Comparison of ENCODE assay signal across 9 cellular contexts in genomic region chr22:37896181-37896592, GRCh38. TPM values are rescaled to one million over a fixed set of nuclear protein-coding genes. Genes with fewer than 3 reads are reported as not detected.
A peak's percentile ranks its signal among the peaks of the same experiment; 100 is the strongest.
DNase-seq lines count a peak whose midpoint lies in the region; ATAC-seq and TF ChIP-seq lines count a peak whose summit lies in the region.
"Had no signal": no experiment of that assay in that cellular context is flagged by ENCODE, and none has a peak within 500 bp of the region (broad histone marks: within the 10 kb centered on the region; RNA-seq: fewer than 3 reads in every experiment).

No MANE protein-coding gene starts in this region.

- H3K9me3 Mint-ChIP-seq in activated naive CD4-positive, alpha-beta T cell treated with anti-CD3 and anti-CD28 coated beads, Interleukin-2, amount 50 U/mL, for 72 hours, result no peaks in the 10 kb centered on the region

- no peaks in the 10 kb centered on the region for H3K27me3 ChIP-seq in lower lobe of right lung (ENCODE audit: low read depth)

- H3K9me3 ChIP-seq in KOPT-K1 (ENCODE audit: insufficient read depth, low read length, poor library complexity, severe bottlenecking), result no peaks in the 10 kb centered on the region
- no peaks in the 10 kb centered on the region for H3K9me3 ChIP-seq in lower lobe of right lung

- peaks cover 64% of the 10 kb centered on the region for H3K4me1 ChIP-seq in lower lobe of right lung

- peak; percentile 89 to 94 for ATAC-seq in activated naive CD4-positive, alpha-beta T cell treated with anti-CD3 and anti-CD28 coated beads, Interleukin-2, amount 50 U/mL, for 72 hours
- ATAC-seq in lower lobe of right lung, result peak; percentile 43 to 55
- no peak for ATAC-seq in HG03025 (IDR thresholded peaks at IDR 0.05; ENCODE audit: low FRiP score, unreplicated experiment)
- ATAC-seq in HG03039 (IDR thresholded peaks at IDR 0.05; ENCODE audit: unreplicated experiment), result no peak

- peak overlapping the region; percentile 88 to 93 for H3K27ac Mint-ChIP-seq in activated naive CD4-positive, alpha-beta T cell treated with anti-CD3 and anti-CD28 coated beads, Interleukin-2, amount 50 U/mL, for 72 hours

- H3K36me3 Mint-ChIP-seq in activated naive CD4-positive, alpha-beta T cell treated with anti-CD3 and anti-CD28 coated beads, Interleukin-2, amount 50 U/mL, for 72 hours, result peaks cover 0 to 4% of the 10 kb centered on the region in 2 donors

- H3K36me3 ChIP-seq in KOPT-K1 (ENCODE audit: insufficient read depth, low read length) (peaks cover 26% of the 10 kb centered on the region), lower lobe of right lung (peaks cover 4% of the 10 kb centered on the region)

- intact Hi-C loops in lower lobe of right lung (cut with DNase I), result no loop called here

- no peak for TF ChIP-seq CTCF in lower lobe of right lung (IDR thresholded peaks at IDR 0.05)

- DNase-seq in activated gamma-delta T cell treated with Interleukin-2 at 50 U/mL for 16 hours (peak; percentile 47), activated gamma-delta T cell (lab: John Stamatoyannopoulos, UW) (no peak), lower lobe of right lung (no peak), NCI-H524 (lab: John Stamatoyannopoulos, UW) (no peak)
- DNase-seq in activated naive CD4-positive, alpha-beta T cell treated with anti-CD3 and anti-CD28 coated beads, Interleukin-2, amount 50 U/mL, for 72 hours (ENCODE audit: low spot score in 2 of 2), result peak in 1 of 2 donors; percentile 40

- H3K4me3 ChIP-seq in lower lobe of right lung, result no peak overlapping the region

- H3K27ac ChIP-seq in KOPT-K1 (ENCODE audit: low read depth, low read length, poor library complexity, severe bottlenecking) (peak overlapping the region; percentile 71), lower lobe of right lung (peak overlapping the region; percentile 66)
- H3K27ac ChIP-seq: C4-2B had no signal

RNA-seq across cellular contexts. Expression of gene MICALL1, which starts 9.9 kb away (rescaled TPM):
- total RNA-seq in activated naive CD4-positive, alpha-beta T cell treated with anti-CD3 and anti-CD28 coated beads, Interleukin-2, amount 50 U/mL, for 72 hours, result 10 to 100 TPM; 13.9 to 16.5 TPM
- 32.2 TPM for total RNA-seq in lower lobe of right lung

RNA-seq across cellular contexts. Expression of gene EIF3L, which starts 47.0 kb away (rescaled TPM):
- total RNA-seq in activated naive CD4-positive, alpha-beta T cell treated with anti-CD3 and anti-CD28 coated beads, Interleukin-2, amount 50 U/mL, for 72 hours, result 1,000 to 10,000 TPM in 1 of 2 donors, 100 to 1,000 TPM in 1; 699 to 1,046 TPM
- 385 TPM for total RNA-seq in lower lobe of right lung

RNA-seq across cellular contexts. Expression of gene ANKRD54, which starts 52.1 kb away (rescaled TPM):
- 10 to 100 TPM; 16.6 to 22.4 TPM for total RNA-seq in activated naive CD4-positive, alpha-beta T cell treated with anti-CD3 and anti-CD28 coated beads, Interleukin-2, amount 50 U/mL, for 72 hours
- 18.3 TPM for total RNA-seq in lower lobe of right lung

RNA-seq across cellular contexts. Expression of gene C22orf23, which starts 57.2 kb away (rescaled TPM):
- not detected for total RNA-seq in activated naive CD4-positive, alpha-beta T cell treated with anti-CD3 and anti-CD28 coated beads, Interleukin-2, amount 50 U/mL, for 72 hours
- 1.2 TPM for total RNA-seq in lower lobe of right lung

RNA-seq across cellular contexts. Expression of gene POLR2F, which starts 57.3 kb away (rescaled TPM):
- total RNA-seq in activated naive CD4-positive, alpha-beta T cell treated with anti-CD3 and anti-CD28 coated beads, Interleukin-2, amount 50 U/mL, for 72 hours, result 10 to 100 TPM; 55.3 to 70.3 TPM
- 60.3 TPM for total RNA-seq in lower lobe of right lung

Comparison
In these comparisons a context has a peak if more than half of its experiments do, and no peak if none do; other contexts are left out.
1. ATAC-seq: peak in activated naive CD4-positive, alpha-beta T cell treated with anti-CD3 and anti-CD28 coated beads, Interleukin-2, amount 50 U/mL, for 72 hours (2 of 2) and lower lobe of right lung (2 of 2); none in HG03025 (single experiment) and HG03039 (single experiment).